26 cellular contexts compared by ENCODE assay signal in the genomic region with DNA sequence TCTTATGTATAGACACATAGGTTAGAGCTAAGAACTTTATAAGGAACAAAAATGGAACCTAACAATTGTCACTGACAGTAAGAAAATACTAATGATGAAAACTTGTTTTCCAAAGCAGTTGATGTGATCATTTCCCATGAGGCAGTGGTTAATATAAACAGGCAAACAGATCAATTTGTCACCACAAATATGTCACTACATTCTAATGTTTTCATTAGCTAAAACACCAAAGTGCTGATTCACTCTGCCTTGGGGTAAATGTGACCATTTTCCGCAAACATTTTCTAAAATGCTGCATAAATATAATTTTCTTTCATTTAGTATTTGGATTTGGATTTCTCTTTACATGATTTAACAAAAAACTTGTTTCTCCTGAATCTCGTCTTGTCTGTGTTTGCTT.
DNase-seq lines count a peak whose midpoint lies in the region; ATAC-seq, FAIRE-seq and TF ChIP-seq lines count a peak whose summit lies in the region.
"Had no signal": no experiment of that assay in that cellular context is flagged by ENCODE, and none has a peak within 500 bp of the region (broad histone marks: within the 10 kb centered on the region; RNA-seq: fewer than 3 reads in every experiment).

No MANE protein-coding gene starts in this region.

- no peaks in the 10 kb centered on the region for H3K36me3 Mint-ChIP-seq in osteocyte (ENCODE audit: unreplicated experiment)
- H3K36me3 Mint-ChIP-seq: natural killer cell had no signal

- no peak for TF ChIP-seq CTCF in fibroblast of mammary gland (conservative IDR thresholded peaks at IDR 0.05; ENCODE audit: control insufficient read depth, insufficient read depth, low read depth, low read length)
- TF ChIP-seq CTCF in osteocyte (IDR thresholded peaks at IDR 0.05), result no peak

- no peaks in the 10 kb centered on the region for H3K27me3 ChIP-seq in adipocyte (replicated peaks; ENCODE audit: control insufficient read depth, insufficient read depth, low read length)

- H3K27ac Mint-ChIP-seq in osteocyte (ENCODE audit: unreplicated experiment), result peak overlapping the region; percentile 76
- H3K27ac Mint-ChIP-seq: activated CD8-positive, alpha-beta T cell treated with anti-CD3 and anti-CD28 coated beads, Interleukin-2, amount 10 ng/mL, durations not matched to agents 7 days and 5 days; natural killer cell had no signal

- no peaks in the 10 kb centered on the region for H3K27me3 Mint-ChIP-seq in osteocyte (ENCODE audit: unreplicated experiment)
- H3K27me3 Mint-ChIP-seq: central memory CD8-positive, alpha-beta T cell had no signal

- H3K9me3 ChIP-seq in adipocyte (ENCODE audit: control insufficient read depth, low read length), result no peaks in the 10 kb centered on the region
- H3K9me3 ChIP-seq: thoracic aorta had no signal

- peak; percentile 72 for DNase-seq in EL
- DNase-seq in adipocyte (ENCODE audit: low read depth), result peak; percentile 58
- DNase-seq in fibroblast of mammary gland (ENCODE audit: low read depth), result peak; percentile 50
- no peak for DNase-seq in osteocyte (ENCODE audit: extremely low spot score, unreplicated experiment)
- DNase-seq in frontal cortex (ENCODE audit: low spot score in 2 of 2), result no peak
- no peak for DNase-seq in stimulated activated CD4-positive, alpha-beta T cell treated with anti-CD3 and anti-CD28 coated beads, Interleukin-4, amount 100 ng/mL, for 4 hours
- no peak for DNase-seq in activated CD4-positive, alpha-beta T cell treated with anti-CD3 and anti-CD28 coated beads for 48 hours
- DNase-seq: activated CD4-positive, CD25-positive, alpha-beta regulatory T cell treated with anti-CD3 and anti-CD28 coated beads, Interleukin-2, amount 50 U/mL, for 72 hours; activated CD8-positive, alpha-beta T cell treated with anti-CD3 and anti-CD28 coated beads, Interleukin-2, amount 10 ng/mL, durations not matched to agents 7 days and 5 days; activated T-cell treated with anti-CD3 and anti-CD28 coated beads, Interleukin-2, amount 50 U/mL, for 1 hour; erythroblast; GDM1; glutamatergic neuron; Kasumi-1; left colon; mesendoderm; natural killer cell; NCI-H1092; NCI-H2029; NCI-H2227 treated with DMSO at 0.1 percent for 48 hours; NCI-H82; stimulated activated CD4-positive, alpha-beta T cell treated with anti-CD3 and anti-CD28 coated beads, Interleukin-1b, Interleukin-23, amount 100 ng/mL, for 48 hours; stimulated activated naive CD4-positive, alpha-beta T cell had no signal

- H3K4me1 ChIP-seq in adipocyte (ENCODE audit: control insufficient read depth, insufficient read depth, low read length), result no peaks in the 10 kb centered on the region

- no peak for FAIRE-seq in frontal cortex (lab: Jason Lieb, UNC)

- no peak overlapping the region for H3K4me3 ChIP-seq in adipocyte (ENCODE audit: low read length)
- H3K4me3 ChIP-seq in fibroblast of mammary gland (ENCODE audit: control insufficient read depth, low read depth, low read length), result no peak overlapping the region
- H3K4me3 ChIP-seq: thoracic aorta had no signal

- H3K4me3 Mint-ChIP-seq in osteocyte (ENCODE audit: unreplicated experiment), result no peak overlapping the region
- H3K4me3 Mint-ChIP-seq: activated CD8-positive, alpha-beta T cell treated with anti-CD3 and anti-CD28 coated beads, Interleukin-2, amount 10 ng/mL, durations not matched to agents 7 days and 5 days; central memory CD8-positive, alpha-beta T cell; natural killer cell had no signal

- no peak overlapping the region for H3K9ac ChIP-seq in adipocyte (ENCODE audit: low read length)

- H3K4me1 Mint-ChIP-seq in osteocyte (ENCODE audit: unreplicated experiment), result peaks cover 24% of the 10 kb centered on the region
- H3K4me1 Mint-ChIP-seq: central memory CD8-positive, alpha-beta T cell; natural killer cell had no signal

- no peak for ATAC-seq in HG02571 (IDR thresholded peaks at IDR 0.05; ENCODE audit: unreplicated experiment)
- ATAC-seq: activated CD8-positive, alpha-beta T cell treated with anti-CD3 and anti-CD28 coated beads, Interleukin-2, amount 10 ng/mL, durations not matched to agents 7 days and 5 days; left colon; natural killer cell had no signal

- peaks cover 15% of the 10 kb centered on the region for H3K9me3 Mint-ChIP-seq in osteocyte (ENCODE audit: unreplicated experiment)

- no peaks in the 10 kb centered on the region for H3K36me3 ChIP-seq in adipocyte (ENCODE audit: control insufficient read depth, insufficient read depth, low read length, severe bottlenecking)
- H3K36me3 ChIP-seq: thoracic aorta had no signal

Comparison
In these comparisons a context has a peak if more than half of its experiments do, and no peak if none do; other contexts are left out.
1. DNase-seq: peak in EL (single experiment), adipocyte (single experiment) and fibroblast of mammary gland (single experiment); none in osteocyte (single experiment), frontal cortex (0 of 2), stimulated activated CD4-positive, alpha-beta T cell treated with anti-CD3 and anti-CD28 coated beads, Interleukin-4, amount 100 ng/mL, for 4 hours (0 of 2) and activated CD4-positive, alpha-beta T cell treated with anti-CD3 and anti-CD28 coated beads for 48 hours (single experiment).